ENCODE assay signal across 23 cellular contexts in the genomic region with DNA sequence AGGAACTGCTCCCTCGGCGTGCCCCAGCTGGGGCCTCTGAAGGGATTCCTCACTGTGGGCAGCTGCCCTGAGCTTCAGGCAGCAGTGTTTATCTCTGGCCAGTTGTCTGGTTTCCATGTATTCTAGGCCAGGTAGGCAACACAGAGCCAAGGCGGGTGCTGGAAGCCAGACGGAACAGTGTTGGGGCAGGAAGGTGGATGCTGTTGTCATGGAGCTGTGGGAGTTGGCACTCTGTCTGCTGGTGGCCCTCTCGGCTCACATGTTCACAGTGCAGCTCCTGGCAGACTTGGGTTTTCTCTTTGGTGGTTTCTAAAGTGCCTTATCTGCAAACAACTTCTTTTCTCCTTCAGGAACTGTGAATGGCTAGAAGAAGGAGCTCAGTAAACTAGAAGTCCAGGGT. TPM values are rescaled to one million over a fixed set of nuclear protein-coding genes. Genes with fewer than 3 reads are reported as not detected.
DNase-seq lines count a peak whose midpoint lies in the region; ATAC-seq and TF ChIP-seq lines count a peak whose summit lies in the region.
"Had no signal": no experiment of that assay in that cellular context is flagged by ENCODE, and none has a peak within 500 bp of the region (broad histone marks: within the 10 kb centered on the region; RNA-seq: fewer than 3 reads in every experiment).

No MANE protein-coding gene starts in this region.

- H3K27me3 Mint-ChIP-seq in stimulated activated naive B cell treated with anti-CD40 and anti-IgM and Interleukin-4, amounts not matched to agents 10 μg/mL and 1 μg/mL and 100 μg/mL, for 72 hours, result no peaks in the 10 kb centered on the region
- H3K27me3 Mint-ChIP-seq in activated CD8-positive, alpha-beta T cell treated with anti-CD3 and anti-CD28 coated beads, Interleukin-2, amount 10 ng/mL, durations not matched to agents 7 days and 5 days (ENCODE audit: low read depth), result no peaks in the 10 kb centered on the region
- no peaks in the 10 kb centered on the region for H3K27me3 Mint-ChIP-seq in stimulated activated naive CD8-positive, alpha-beta T cell treated with anti-CD3 and anti-CD28 coated beads, Interleukin-15, amount 100 ng/mL, for 72 hours
- H3K27me3 Mint-ChIP-seq: activated naive CD8-positive, alpha-beta T cell treated with anti-CD3 and anti-CD28 coated beads, Interleukin-2, amount 50 U/mL, for 24 hours; natural killer cell treated with Interleukin-12 subunit alpha and Interleukin-12 subunit beta and Interleukin-15 and Interleukin-18, amount 100 ng/mL, for 72 hours; stimulated activated memory B cell treated with anti-CD40 and anti-IgM and Interleukin-4, amounts not matched to agents 10 μg/mL and 1 μg/mL and 100 μg/mL, for 72 hours had no signal

- CTCF ChIA-PET in activated CD8-positive, alpha-beta T cell treated with anti-CD3 and anti-CD28 coated beads, Interleukin-2, amount 10 ng/mL, durations not matched to agents 7 days and 5 days (lab: Charles Lee), result no interaction called here
- CTCF ChIA-PET in mammary epithelial cell (lab: Charles Lee; ENCODE audit: low non-redundant PET), result no interaction called here

- H3K27me3 ChIP-seq in heart left ventricle (no peaks in the 10 kb centered on the region), mammary epithelial cell (ENCODE audit: insufficient read depth, low read length) (no peaks in the 10 kb centered on the region)
- H3K27me3 ChIP-seq: transverse colon had no signal

- intact Hi-C loops in heart left ventricle (cut with DNase I) (loop anchor here in 1 of 10 donors (5.0 kb wide), 1 partner anchor 38 kb away; no protein-coding TSS in a partner anchor), mammary epithelial cell (cut with micrococcal nuclease) (no loop called here)

- no peaks in the 10 kb centered on the region for H4K20me1 ChIP-seq in mammary epithelial cell (ENCODE audit: insufficient read depth, low read length)

- no peak overlapping the region for H3K4me3 ChIP-seq in heart left ventricle
- H3K4me3 ChIP-seq in mammary epithelial cell (replicated peaks in 1 of 3; ENCODE audit: insufficient read depth in 1 of 3, low read depth in 2 of 3, low read length in 3 of 3), result no peak overlapping the region
- H3K4me3 ChIP-seq: transverse colon had no signal

- peaks cover 6% of the 10 kb centered on the region for H3K79me2 ChIP-seq in mammary epithelial cell (ENCODE audit: insufficient read depth, low read length)
- H3K79me2 ChIP-seq: parathyroid adenoma had no signal

- no peak for TF ChIP-seq POLR2A in heart left ventricle (IDR thresholded peaks at IDR 0.05)

- POLR2A ChIA-PET in activated CD8-positive, alpha-beta T cell treated with anti-CD3 and anti-CD28 coated beads, Interleukin-2, amount 10 ng/mL, durations not matched to agents 7 days and 5 days (lab: Charles Lee), result no interaction called here

- in situ Hi-C loops in mammary epithelial cell (cut with MboI; ENCODE audit: low sequenced_read_pairs in 2 of 2), result no loop called here

- H3K27ac ChIP-seq in heart left ventricle, result no peak overlapping the region
- H3K27ac ChIP-seq in mammary epithelial cell (ENCODE audit: insufficient read depth, low read depth, low read length), result no peak overlapping the region
- H3K27ac ChIP-seq: parathyroid adenoma, transverse colon had no signal

- H3K4me1 ChIP-seq in heart left ventricle (peaks cover 0 to 24% (median 7%) of the 10 kb centered on the region in 12 donors), mammary epithelial cell (ENCODE audit: insufficient read depth, low read length) (no peaks in the 10 kb centered on the region)
- H3K4me1 ChIP-seq: parathyroid adenoma had no signal

- H2AFZ ChIP-seq in mammary epithelial cell (ENCODE audit: low read depth, low read length), result no peak overlapping the region
- H2AFZ ChIP-seq: parathyroid adenoma had no signal

- BruUV-seq in mammary epithelial cell (replicated peaks; lab: Mats Ljungman, UMichigan), result no TSS peak

- no peaks in the 10 kb centered on the region for H3K9me3 Mint-ChIP-seq in stimulated activated naive B cell treated with anti-CD40 and anti-IgM and Interleukin-4, amounts not matched to agents 10 μg/mL and 1 μg/mL and 100 μg/mL, for 72 hours
- H3K9me3 Mint-ChIP-seq in activated CD8-positive, alpha-beta T cell treated with anti-CD3 and anti-CD28 coated beads, Interleukin-2, amount 10 ng/mL, durations not matched to agents 7 days and 5 days (ENCODE audit: insufficient read depth), result no peaks in the 10 kb centered on the region
- no peaks in the 10 kb centered on the region for H3K9me3 Mint-ChIP-seq in stimulated activated naive CD8-positive, alpha-beta T cell treated with anti-CD3 and anti-CD28 coated beads, Interleukin-15, amount 100 ng/mL, for 72 hours
- H3K9me3 Mint-ChIP-seq: activated naive CD8-positive, alpha-beta T cell treated with anti-CD3 and anti-CD28 coated beads, Interleukin-2, amount 50 U/mL, for 24 hours; activated T-helper 1 cell treated with anti-CD3 and anti-CD28 coated beads, Interleukin-12 subunit alpha, Interleukin-12 subunit beta, Interleukin-2, Interleukin-4 antibody, amounts not matched to agents 30 ng/mL and 10 ng/mL and 1 ng/mL, durations not matched to agents 14 hours and 24 hours and 36 hours; natural killer cell treated with Interleukin-12 subunit alpha and Interleukin-12 subunit beta and Interleukin-15 and Interleukin-18, amount 100 ng/mL, for 72 hours; stimulated activated memory B cell treated with anti-CD40 and anti-IgM and Interleukin-4, amounts not matched to agents 10 μg/mL and 1 μg/mL and 100 μg/mL, for 72 hours had no signal

- no peak overlapping the region for H3K4me3 Mint-ChIP-seq in stimulated activated naive B cell treated with anti-CD40 and anti-IgM and Interleukin-4, amounts not matched to agents 10 μg/mL and 1 μg/mL and 100 μg/mL, for 72 hours
- no peak overlapping the region for H3K4me3 Mint-ChIP-seq in activated CD8-positive, alpha-beta T cell treated with anti-CD3 and anti-CD28 coated beads, Interleukin-2, amount 10 ng/mL, durations not matched to agents 7 days and 5 days
- H3K4me3 Mint-ChIP-seq in stimulated activated naive CD8-positive, alpha-beta T cell treated with anti-CD3 and anti-CD28 coated beads, Interleukin-15, amount 100 ng/mL, for 72 hours, result no peak overlapping the region
- H3K4me3 Mint-ChIP-seq: activated naive CD8-positive, alpha-beta T cell treated with anti-CD3 and anti-CD28 coated beads, Interleukin-2, amount 50 U/mL, for 24 hours; activated T-helper 1 cell treated with anti-CD3 and anti-CD28 coated beads, Interleukin-12 subunit alpha, Interleukin-12 subunit beta, Interleukin-2, Interleukin-4 antibody, amounts not matched to agents 30 ng/mL and 10 ng/mL and 1 ng/mL, durations not matched to agents 14 hours and 24 hours and 36 hours; natural killer cell treated with Interleukin-12 subunit alpha and Interleukin-12 subunit beta and Interleukin-15 and Interleukin-18, amount 100 ng/mL, for 72 hours; stimulated activated memory B cell treated with anti-CD40 and anti-IgM and Interleukin-4, amounts not matched to agents 10 μg/mL and 1 μg/mL and 100 μg/mL, for 72 hours had no signal

- H3K36me3 Mint-ChIP-seq in stimulated activated naive B cell treated with anti-CD40 and anti-IgM and Interleukin-4, amounts not matched to agents 10 μg/mL and 1 μg/mL and 100 μg/mL, for 72 hours, result peaks cover 30 to 50% of the 10 kb centered on the region in 2 donors
- peaks cover 61% of the 10 kb centered on the region for H3K36me3 Mint-ChIP-seq in activated CD8-positive, alpha-beta T cell treated with anti-CD3 and anti-CD28 coated beads, Interleukin-2, amount 10 ng/mL, durations not matched to agents 7 days and 5 days (ENCODE audit: low read depth)

- H3K4me2 ChIP-seq in mammary epithelial cell (ENCODE audit: insufficient read depth, low read depth, low read length), result no peak overlapping the region

- no peak overlapping the region for H3K9ac ChIP-seq in mammary epithelial cell (ENCODE audit: insufficient read depth, low read length)
- H3K9ac ChIP-seq: parathyroid adenoma had no signal

- peaks cover 2 to 10% of the 10 kb centered on the region in 2 donors for H3K4me1 Mint-ChIP-seq in stimulated activated naive B cell treated with anti-CD40 and anti-IgM and Interleukin-4, amounts not matched to agents 10 μg/mL and 1 μg/mL and 100 μg/mL, for 72 hours
- no peaks in the 10 kb centered on the region for H3K4me1 Mint-ChIP-seq in activated CD8-positive, alpha-beta T cell treated with anti-CD3 and anti-CD28 coated beads, Interleukin-2, amount 10 ng/mL, durations not matched to agents 7 days and 5 days (ENCODE audit: low read depth)
- no peaks in the 10 kb centered on the region for H3K4me1 Mint-ChIP-seq in stimulated activated naive CD8-positive, alpha-beta T cell treated with anti-CD3 and anti-CD28 coated beads, Interleukin-15, amount 100 ng/mL, for 72 hours
- H3K4me1 Mint-ChIP-seq: activated naive CD8-positive, alpha-beta T cell treated with anti-CD3 and anti-CD28 coated beads, Interleukin-2, amount 50 U/mL, for 24 hours had no signal

- H3K9me3 ChIP-seq in heart left ventricle (no peaks in the 10 kb centered on the region), mammary epithelial cell (replicated peaks; ENCODE audit: insufficient read depth, low read length) (no peaks in the 10 kb centered on the region)
- H3K9me3 ChIP-seq: transverse colon had no signal

- dilution Hi-C loops in mammary epithelial cell (cut with HindIII; ENCODE audit: low sequenced_read_pairs), result no loop called here

- 56 to 69% (median 62%) methylated on average over 5 of the region's 5 CpGs for WGBS in heart left ventricle, 4 donors
- WGBS in mammary epithelial cell (ENCODE audit: low coverage, missing lambda C conversion rate), result 61% methylated on average over 5 of the region's 5 CpGs

- DNase-seq in NCI-H1092 (lab: John Stamatoyannopoulos, UW), result peak; percentile 29
- DNase-seq in amygdala (lab: John Stamatoyannopoulos, UW), result peak in 29 of 56 donors; percentile 6 to 65 (median 24)
- DNase-seq in heart left ventricle, result no peak
- DNase-seq in stimulated activated naive B cell treated with anti-CD40 and anti-IgM and Interleukin-4, amounts not matched to agents 10 μg/mL and 1 μg/mL and 100 μg/mL, for 72 hours, result no peak
- no peak for DNase-seq in activated CD8-positive, alpha-beta T cell treated with anti-CD3 and anti-CD28 coated beads, Interleukin-2, amount 10 ng/mL, durations not matched to agents 7 days and 5 days
- DNase-seq in mammary epithelial cell, result no peak
- no peak for DNase-seq in stimulated activated naive CD8-positive, alpha-beta T cell treated with anti-CD3 and anti-CD28 coated beads, Interleukin-15, amount 100 ng/mL, for 72 hours
- DNase-seq: activated naive CD8-positive, alpha-beta T cell treated with anti-CD3 and anti-CD28 coated beads, Interleukin-2, amount 50 U/mL, for 24 hours; DND-41; foreskin fibroblast; GOT3; mesendoderm; NCI-H2029 treated with DMSO at 0.1 percent for 48 hours; stimulated activated CD4-positive, alpha-beta T cell treated with anti-CD3 and anti-CD28 coated beads, Interleukin-1b, Interleukin-23, amount 100 ng/mL, for 48 hours; transverse colon had no signal

- TF ChIP-seq CTCF in heart left ventricle (IDR thresholded peaks at IDR 0.05), result no peak
- TF ChIP-seq CTCF in mammary epithelial cell (conservative IDR thresholded peaks at IDR 0.05 in 1 of 2, IDR thresholded peaks at IDR 0.05 in 1 of 2; ENCODE audit: extremely low read depth in 1 of 2, insufficient read depth in 1 of 2, low read depth in 1 of 2, low read length in 2 of 2), result no peak

- peaks cover 0 to 97% (median 74%) of the 10 kb centered on the region in 9 donors for H3K36me3 ChIP-seq in heart left ventricle
- H3K36me3 ChIP-seq in mammary epithelial cell (ENCODE audit: insufficient read depth, low read length), result peaks cover 27% of the 10 kb centered on the region

- peak overlapping the region; percentile 37 for H3K27ac Mint-ChIP-seq in stimulated activated naive B cell treated with anti-CD40 and anti-IgM and Interleukin-4, amounts not matched to agents 10 μg/mL and 1 μg/mL and 100 μg/mL, for 72 hours
- H3K27ac Mint-ChIP-seq in activated CD8-positive, alpha-beta T cell treated with anti-CD3 and anti-CD28 coated beads, Interleukin-2, amount 10 ng/mL, durations not matched to agents 7 days and 5 days, result no peak overlapping the region
- H3K27ac Mint-ChIP-seq in stimulated activated naive CD8-positive, alpha-beta T cell treated with anti-CD3 and anti-CD28 coated beads, Interleukin-15, amount 100 ng/mL, for 72 hours, result peak overlapping the region in 1 of 2 donors; percentile 46
- H3K27ac Mint-ChIP-seq: activated naive CD8-positive, alpha-beta T cell treated with anti-CD3 and anti-CD28 coated beads, Interleukin-2, amount 50 U/mL, for 24 hours; natural killer cell treated with Interleukin-12 subunit alpha and Interleukin-12 subunit beta and Interleukin-15 and Interleukin-18, amount 100 ng/mL, for 72 hours; stimulated activated memory B cell treated with anti-CD40 and anti-IgM and Interleukin-4, amounts not matched to agents 10 μg/mL and 1 μg/mL and 100 μg/mL, for 72 hours had no signal

- ATAC-seq in heart left ventricle, result peak; percentile 50 to 66 (median 62)
- no peak for ATAC-seq in stimulated activated naive B cell treated with anti-CD40 and anti-IgM and Interleukin-4, amounts not matched to agents 10 μg/mL and 1 μg/mL and 100 μg/mL, for 72 hours (replicated peaks)
- ATAC-seq in activated CD8-positive, alpha-beta T cell treated with anti-CD3 and anti-CD28 coated beads, Interleukin-2, amount 10 ng/mL, durations not matched to agents 7 days and 5 days, result no peak
- ATAC-seq in stimulated activated naive CD8-positive, alpha-beta T cell treated with anti-CD3 and anti-CD28 coated beads, Interleukin-15, amount 100 ng/mL, for 72 hours, result no peak
- ATAC-seq: activated naive CD8-positive, alpha-beta T cell treated with anti-CD3 and anti-CD28 coated beads, Interleukin-2, amount 50 U/mL, for 24 hours; natural killer cell treated with Interleukin-12 subunit alpha and Interleukin-12 subunit beta and Interleukin-15 and Interleukin-18, amount 100 ng/mL, for 72 hours; stimulated activated memory B cell treated with anti-CD40 and anti-IgM and Interleukin-4, amounts not matched to agents 10 μg/mL and 1 μg/mL and 100 μg/mL, for 72 hours had no signal

RNA-seq across cellular contexts. Expression of a gene that starts 19.0 kb away (rescaled TPM):
- total RNA-seq in heart left ventricle, result 10 to 100 TPM; 10.7 to 53.0 (median 12.1) TPM
- polyA plus RNA-seq in heart left ventricle, result 10 to 100 TPM; 11.2 to 19.7 TPM
- total RNA-seq in activated CD8-positive, alpha-beta T cell treated with anti-CD3 and anti-CD28 coated beads, Interleukin-2, amount 10 ng/mL, durations not matched to agents 7 days and 5 days, result 10 to 100 TPM; 93.8 to 94.3 TPM
- 10 to 100 TPM; 55.1 to 75.8 TPM for total RNA-seq in mammary epithelial cell
- 67.3 TPM for polyA plus RNA-seq in mammary epithelial cell
- 52.4 TPM for polyA minus RNA-seq in mammary epithelial cell

RNA-seq across cellular contexts. Expression of a gene that starts 22.3 kb away (rescaled TPM):
- not detected for total RNA-seq in heart left ventricle
- polyA plus RNA-seq in heart left ventricle, result under 1 TPM; 0.06 to 0.08 TPM
- not detected for total RNA-seq in activated CD8-positive, alpha-beta T cell treated with anti-CD3 and anti-CD28 coated beads, Interleukin-2, amount 10 ng/mL, durations not matched to agents 7 days and 5 days
- total RNA-seq in mammary epithelial cell, result not detected
- polyA plus RNA-seq in mammary epithelial cell, result not detected
- not detected for polyA minus RNA-seq in mammary epithelial cell
- total RNA-seq: activated CD8-positive, alpha-beta memory T cell treated with anti-CD3 and anti-CD28 coated beads for 36 hours; activated T-helper 1 cell treated with anti-CD3 and anti-CD28 coated beads, Interleukin-12 subunit alpha, Interleukin-12 subunit beta, Interleukin-2, Interleukin-4 antibody, amounts not matched to agents 30 ng/mL and 10 ng/mL and 1 ng/mL, durations not matched to agents 14 hours and 24 hours and 36 hours; epithelial cell of proximal tubule; kidney epithelial cell; natural killer cell treated with Interleukin-12 subunit alpha and Interleukin-12 subunit beta and Interleukin-15 and Interleukin-18, amount 100 ng/mL, for 72 hours; NCI-H460; transverse colon had no signal

RNA-seq across cellular contexts. Expression of a gene that starts 54.6 kb away (rescaled TPM):
- total RNA-seq in heart left ventricle (1,000 to 10,000 TPM in 6 of 9 donors, 100 to 1,000 TPM in 1, not detected in 2; 364 to 3,776 (median 2,470) TPM), mammary epithelial cell (1,000 to 10,000 TPM in 1 of 2 donors, under 1 TPM in 1; under 0.01 to 1,042 TPM)
- polyA plus RNA-seq in heart left ventricle (not detected), mammary epithelial cell (not detected)
- 1,000 to 10,000 TPM; 1,730 to 2,232 TPM for total RNA-seq in activated CD8-positive, alpha-beta T cell treated with anti-CD3 and anti-CD28 coated beads, Interleukin-2, amount 10 ng/mL, durations not matched to agents 7 days and 5 days
- under 0.01 TPM for polyA minus RNA-seq in mammary epithelial cell

Comparison
In these comparisons a context has a peak if more than half of its experiments do, and no peak if none do; other contexts are left out.
1. DNase-seq: peak in NCI-H1092 (single experiment) and amygdala (29 of 56); none in heart left ventricle (0 of 5), stimulated activated naive B cell treated with anti-CD40 and anti-IgM and Interleukin-4, amounts not matched to agents 10 μg/mL and 1 μg/mL and 100 μg/mL, for 72 hours (single experiment), activated CD8-positive, alpha-beta T cell treated with anti-CD3 and anti-CD28 coated beads, Interleukin-2, amount 10 ng/mL, durations not matched to agents 7 days and 5 days (single experiment), mammary epithelial cell (single experiment) and stimulated activated naive CD8-positive, alpha-beta T cell treated with anti-CD3 and anti-CD28 coated beads, Interleukin-15, amount 100 ng/mL, for 72 hours (0 of 2).
2. ATAC-seq: peak in heart left ventricle (4 of 4); none in stimulated activated naive B cell treated with anti-CD40 and anti-IgM and Interleukin-4, amounts not matched to agents 10 μg/mL and 1 μg/mL and 100 μg/mL, for 72 hours (0 of 2), activated CD8-positive, alpha-beta T cell treated with anti-CD3 and anti-CD28 coated beads, Interleukin-2, amount 10 ng/mL, durations not matched to agents 7 days and 5 days (single experiment) and stimulated activated naive CD8-positive, alpha-beta T cell treated with anti-CD3 and anti-CD28 coated beads, Interleukin-15, amount 100 ng/mL, for 72 hours (single experiment).